11 cellular contexts compared by ENCODE assay signal in the genomic region with DNA sequence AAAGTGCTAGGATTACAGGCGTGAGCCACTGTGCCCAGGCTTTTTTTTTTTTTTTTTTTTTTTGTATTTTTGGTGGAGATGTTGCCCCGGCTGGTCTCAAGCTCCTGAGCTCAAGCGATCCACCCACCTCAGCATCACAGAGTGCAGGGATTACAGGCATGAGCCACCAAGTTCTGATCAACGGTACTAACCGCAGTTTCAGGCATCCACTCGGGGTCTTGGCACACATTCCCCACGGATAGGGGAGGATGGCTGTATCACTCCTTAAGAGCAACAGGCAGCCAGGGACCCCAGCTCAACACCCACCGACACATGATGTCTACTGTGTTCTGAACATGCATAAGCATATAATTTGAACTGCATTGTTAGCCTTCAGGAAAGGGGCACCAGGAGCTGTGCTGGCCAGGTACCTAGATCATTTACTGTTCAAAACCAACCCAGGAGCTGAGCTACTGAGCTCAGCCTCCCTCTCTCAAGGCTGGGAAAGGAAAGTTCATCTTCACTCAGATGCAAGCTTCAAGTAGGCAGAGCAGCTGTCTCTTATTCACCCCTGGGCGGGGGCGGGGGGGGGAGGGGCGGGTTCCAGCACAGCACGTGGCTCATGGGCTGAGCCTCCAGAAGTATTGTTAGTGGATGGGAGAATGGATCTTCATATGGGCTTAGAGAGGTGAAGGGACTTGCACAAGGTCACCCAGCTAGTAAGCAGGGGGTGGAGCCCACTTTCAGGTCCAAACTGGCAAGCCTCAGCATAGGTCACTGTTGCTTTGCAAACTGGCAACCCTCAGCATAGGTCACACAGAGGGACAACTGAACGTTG. TPM values are rescaled to one million over a fixed set of nuclear protein-coding genes. Genes with fewer than 3 reads are reported as not detected.
DNase-seq lines count a peak whose midpoint lies in the region; ATAC-seq, FAIRE-seq and TF ChIP-seq lines count a peak whose summit lies in the region.
"Had no signal": no experiment of that assay in that cellular context is flagged by ENCODE, and none has a peak within 500 bp of the region (broad histone marks: within the 10 kb centered on the region; RNA-seq: fewer than 3 reads in every experiment).

No MANE protein-coding gene starts in this region.

- H3K4me1 Mint-ChIP-seq in astrocyte (ENCODE audit: low read depth, unreplicated experiment), result peaks cover 43% of the 10 kb centered on the region

- no peak for ATAC-seq in GM21381 (IDR thresholded peaks at IDR 0.05; ENCODE audit: unreplicated experiment)
- ATAC-seq in HG03045 (IDR thresholded peaks at IDR 0.05; ENCODE audit: unreplicated experiment), result no peak

- H3K79me2 ChIP-seq in astrocyte (ENCODE audit: insufficient read depth, low read length), result peaks cover 95% of the 10 kb centered on the region

- H3K9ac ChIP-seq in astrocyte (ENCODE audit: low read length), result no peak overlapping the region
- no peak overlapping the region for H3K9ac ChIP-seq in rectal smooth muscle tissue (ENCODE audit: low read length)

- DNase-seq in H7 (peak; percentile 57), NCI-H524 (lab: John Stamatoyannopoulos, UW) (peak; percentile 62 to 81), astrocyte (ENCODE audit: low read depth) (no peak), dedifferentiated amniotic fluid mesenchymal stem cell (ENCODE audit: extremely low spot score) (no peak)

- H3K9me3 ChIP-seq in astrocyte (ENCODE audit: insufficient read depth, low read depth, low read length), result no peaks in the 10 kb centered on the region
- H3K9me3 ChIP-seq: thoracic aorta had no signal

- no peak overlapping the region for H3K4me3 Mint-ChIP-seq in astrocyte (ENCODE audit: unreplicated experiment)
- H3K4me3 Mint-ChIP-seq: mesothelial cell of epicardium had no signal

- peaks cover 93% of the 10 kb centered on the region for H4K20me1 ChIP-seq in astrocyte (ENCODE audit: insufficient read depth, low read length)

- H3K36me3 Mint-ChIP-seq in astrocyte (ENCODE audit: low read depth, unreplicated experiment), result peaks cover 2% of the 10 kb centered on the region

- H3K4me1 ChIP-seq in astrocyte (ENCODE audit: insufficient read depth, low read length) (peaks cover 21% of the 10 kb centered on the region), rectal smooth muscle tissue (ENCODE audit: control insufficient read depth, insufficient read depth, low read length) (peaks cover 28% of the 10 kb centered on the region)

- H3K27me3 Mint-ChIP-seq in astrocyte (ENCODE audit: low read depth, unreplicated experiment), result no peaks in the 10 kb centered on the region

- peak overlapping the region; percentile 84 for H3K27ac Mint-ChIP-seq in astrocyte (ENCODE audit: unreplicated experiment)
- H3K27ac Mint-ChIP-seq: mesothelial cell of epicardium had no signal

- TF ChIP-seq CTCF in astrocyte (IDR thresholded peaks at IDR 0.05; ENCODE audit: insufficient read depth, low read depth, low read length), result no peak

- H3K4me3 ChIP-seq in H7 (ENCODE audit: insufficient read depth, low read depth, low read length) (no peak overlapping the region), astrocyte (ENCODE audit: insufficient read depth, low read depth, low read length) (no peak overlapping the region), rectal smooth muscle tissue (ENCODE audit: low read length) (no peak overlapping the region)
- H3K4me3 ChIP-seq: thoracic aorta had no signal

- H2AFZ ChIP-seq in astrocyte (ENCODE audit: low read depth, low read length), result no peak overlapping the region

- no peak overlapping the region for H3K4me2 ChIP-seq in astrocyte (ENCODE audit: low read length)

- FAIRE-seq in astrocyte (lab: Jason Lieb, UNC), result no peak
- FAIRE-seq: bronchial epithelial cell, D721Med had no signal

- H3K27me3 ChIP-seq in H7 (ENCODE audit: control insufficient read depth, insufficient read depth, low read length) (no peaks in the 10 kb centered on the region), astrocyte (ENCODE audit: insufficient read depth, low read length) (no peaks in the 10 kb centered on the region), rectal smooth muscle tissue (ENCODE audit: control insufficient read depth, insufficient read depth, low read length) (no peaks in the 10 kb centered on the region)

- H3K9me3 Mint-ChIP-seq in astrocyte (ENCODE audit: unreplicated experiment), result no peaks in the 10 kb centered on the region
- H3K9me3 Mint-ChIP-seq: mesothelial cell of epicardium had no signal

- no peaks in the 10 kb centered on the region; the same call in none of the 2 replicates for H3K36me3 ChIP-seq in H7 (replicated peaks; ENCODE audit: control insufficient read depth, insufficient read depth, low read length)
- peaks cover 9% of the 10 kb centered on the region for H3K36me3 ChIP-seq in astrocyte (ENCODE audit: insufficient read depth, low read length)
- no peaks in the 10 kb centered on the region for H3K36me3 ChIP-seq in rectal smooth muscle tissue (ENCODE audit: control insufficient read depth, insufficient read depth, low read length)
- H3K36me3 ChIP-seq: thoracic aorta had no signal

- H3K27ac ChIP-seq in astrocyte (ENCODE audit: low read depth, low read length), result no peak overlapping the region
- H3K27ac ChIP-seq in rectal smooth muscle tissue (ENCODE audit: low read depth, low read length), result peak overlapping the region; percentile 10
- H3K27ac ChIP-seq: thoracic aorta had no signal

RNA-seq across cellular contexts. Expression of a gene that starts 24.6 kb away (rescaled TPM):
- total RNA-seq in H7 (2014; rRNA removed; shearing (Covaris generic)), result 201 and 214 TPM in 2 replicates
- 458 and 459 TPM in 2 replicates for total RNA-seq in astrocyte

Comparison
In these comparisons a context has a peak if more than half of its experiments do, and no peak if none do; other contexts are left out.
1. DNase-seq: peak in H7 (single experiment) and NCI-H524 (2 of 2); none in astrocyte (single experiment) and dedifferentiated amniotic fluid mesenchymal stem cell (single experiment).